ENCODE assay signal across 1 cellular context in the genomic region with DNA sequence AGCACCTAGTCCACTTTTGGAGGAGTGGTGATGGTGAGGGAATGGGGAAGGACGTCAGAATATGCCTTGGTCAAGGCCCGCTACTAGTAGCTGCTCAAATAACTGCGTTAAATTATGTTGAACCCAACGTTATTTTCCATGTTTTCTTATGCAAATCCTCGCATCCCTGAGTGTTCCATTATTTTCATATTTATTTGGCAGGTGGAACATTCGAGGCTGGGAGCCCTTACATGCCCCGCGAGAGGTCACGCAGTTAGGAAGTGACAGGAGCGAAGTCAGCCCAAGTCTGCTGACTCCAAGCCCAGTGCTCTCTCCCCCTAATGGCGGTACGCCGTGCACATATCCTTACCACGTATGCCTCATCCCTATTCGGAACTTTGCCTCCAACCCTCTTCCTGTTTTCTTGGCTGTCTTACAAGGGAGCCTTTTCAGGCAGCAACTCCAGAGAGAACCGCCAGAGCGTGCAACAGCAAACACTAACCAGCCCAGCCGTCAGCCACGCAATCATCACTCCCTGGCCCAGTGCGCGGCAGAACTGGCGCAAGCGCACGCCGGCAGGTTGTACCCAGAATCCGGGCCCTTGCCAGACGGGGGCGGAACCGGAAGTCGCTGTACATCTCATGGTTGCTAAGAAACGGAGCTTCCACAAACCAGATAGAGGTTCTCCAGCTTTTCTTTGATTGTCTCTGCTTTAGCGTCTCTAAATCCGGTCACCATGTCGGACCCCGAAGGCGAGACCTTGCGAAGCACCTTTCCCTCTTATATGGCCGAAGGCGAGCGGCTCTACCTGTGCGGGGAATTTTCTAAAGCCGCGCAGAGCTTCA.
A peak's percentile ranks its signal among the peaks of the same experiment; 100 is the strongest.
TF ChIP-seq lines count a peak whose summit lies in the region.

TSS of gene ODAD4 (plus strand) at position 609 of the 824 bp plus-strand sequence. CDS start at position 716, 107 bp downstream.

TF ChIP-seq in K562, 482 proteins besides CTCF, POLR2A, EP300 and RAD21 (continued from another document and continues in another):
- TF ChIP-seq, protein P1, sequence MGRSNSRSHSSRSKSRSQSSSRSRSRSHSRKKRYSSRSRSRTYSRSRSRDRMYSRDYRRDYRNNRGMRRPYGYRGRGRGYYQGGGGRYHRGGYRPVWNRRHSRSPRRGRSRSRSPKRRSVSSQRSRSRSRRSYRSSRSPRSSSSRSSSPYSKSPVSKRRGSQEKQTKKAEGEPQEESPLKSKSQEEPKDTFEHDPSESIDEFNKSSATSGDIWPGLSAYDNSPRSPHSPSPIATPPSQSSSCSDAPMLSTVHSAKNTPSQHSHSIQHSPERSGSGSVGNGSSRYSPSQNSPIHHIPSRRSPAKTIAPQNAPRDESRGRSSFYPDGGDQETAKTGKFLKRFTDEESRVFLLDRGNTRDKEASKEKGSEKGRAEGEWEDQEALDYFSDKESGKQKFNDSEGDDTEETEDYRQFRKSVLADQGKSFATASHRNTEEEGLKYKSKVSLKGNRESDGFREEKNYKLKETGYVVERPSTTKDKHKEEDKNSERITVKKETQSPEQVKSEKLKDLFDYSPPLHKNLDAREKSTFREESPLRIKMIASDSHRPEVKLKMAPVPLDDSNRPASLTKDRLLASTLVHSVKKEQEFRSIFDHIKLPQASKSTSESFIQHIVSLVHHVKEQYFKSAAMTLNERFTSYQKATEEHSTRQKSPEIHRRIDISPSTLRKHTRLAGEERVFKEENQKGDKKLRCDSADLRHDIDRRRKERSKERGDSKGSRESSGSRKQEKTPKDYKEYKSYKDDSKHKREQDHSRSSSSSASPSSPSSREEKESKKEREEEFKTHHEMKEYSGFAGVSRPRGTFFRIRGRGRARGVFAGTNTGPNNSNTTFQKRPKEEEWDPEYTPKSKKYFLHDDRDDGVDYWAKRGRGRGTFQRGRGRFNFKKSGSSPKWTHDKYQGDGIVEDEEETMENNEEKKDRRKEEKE (IDR thresholded peaks at IDR 0.05; ENCODE audit: borderline replicate concordance in 1 of 2, control insufficient read depth in 1 of 2, low read depth in 2 of 2, low read length in 1 of 2), result no peak
- TF ChIP-seq CBX2 (IDR thresholded peaks at IDR 0.05; ENCODE audit: insufficient read depth, low read length, poor library complexity, severe bottlenecking) (no peak), PHB2 (IDR thresholded peaks at IDR 0.05; ENCODE audit: low read depth) (no peak), RBM17 (IDR thresholded peaks at IDR 0.05; ENCODE audit: borderline replicate concordance, low read depth, low read length) (no peak), VEZF1 (CRISPR knock-in tag; IDR thresholded peaks at IDR 0.05) (0 out of 2 replicates have a peak, but pooled peaks have one; percentile 5), ZBTB7A (IDR thresholded peaks at IDR 0.05; ENCODE audit: borderline replicate concordance, control insufficient read depth, low read depth, low read length) (no peak), ZNF311 (CRISPR knock-in tag; IDR thresholded peaks at IDR 0.05) (no peak), KDM5B (IDR thresholded peaks at IDR 0.05; ENCODE audit: insufficient replicate concordance, low read depth, low read length) (peak; percentile 87), ZNF655 (CRISPR knock-in tag; IDR thresholded peaks at IDR 0.05) (no peak), ZNF274 (IDR thresholded peaks at IDR 0.05; ENCODE audit: borderline replicate concordance, low read depth, low read length) (no peak), ZNF318 (IDR thresholded peaks at IDR 0.05; ENCODE audit: borderline replicate concordance in 1 of 2, low read depth in 1 of 2) (no peak), ZNF507 (tag; conservative IDR thresholded peaks at IDR 0.05) (no peak), CBFB (CRISPR knock-in tag; IDR thresholded peaks at IDR 0.05) (no peak), HDAC8 (tag; IDR thresholded peaks at IDR 0.05) (no peak), ZC3H11A (IDR thresholded peaks at IDR 0.05; ENCODE audit: low read depth, low read length) (no peak), SIX5 (IDR thresholded peaks at IDR 0.05; ENCODE audit: borderline replicate concordance in 1 of 2, insufficient read depth in 1 of 2, low read depth in 1 of 2, low read length in 2 of 2) (no peak), ZNF354B (CRISPR knock-in tag; IDR thresholded peaks at IDR 0.05) (no peak), DEAF1 (CRISPR knock-in tag; IDR thresholded peaks at IDR 0.05) (no peak), ZNF830 (CRISPR knock-in tag; IDR thresholded peaks at IDR 0.05) (peak; percentile 77; the same call in 1 of the 2 replicates)
- TF ChIP-seq, protein P2, sequence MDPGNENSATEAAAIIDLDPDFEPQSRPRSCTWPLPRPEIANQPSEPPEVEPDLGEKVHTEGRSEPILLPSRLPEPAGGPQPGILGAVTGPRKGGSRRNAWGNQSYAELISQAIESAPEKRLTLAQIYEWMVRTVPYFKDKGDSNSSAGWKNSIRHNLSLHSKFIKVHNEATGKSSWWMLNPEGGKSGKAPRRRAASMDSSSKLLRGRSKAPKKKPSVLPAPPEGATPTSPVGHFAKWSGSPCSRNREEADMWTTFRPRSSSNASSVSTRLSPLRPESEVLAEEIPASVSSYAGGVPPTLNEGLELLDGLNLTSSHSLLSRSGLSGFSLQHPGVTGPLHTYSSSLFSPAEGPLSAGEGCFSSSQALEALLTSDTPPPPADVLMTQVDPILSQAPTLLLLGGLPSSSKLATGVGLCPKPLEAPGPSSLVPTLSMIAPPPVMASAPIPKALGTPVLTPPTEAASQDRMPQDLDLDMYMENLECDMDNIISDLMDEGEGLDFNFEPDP (CRISPR knock-in tag; IDR thresholded peaks at IDR 0.05), result no peak
- TF ChIP-seq, protein P3, sequence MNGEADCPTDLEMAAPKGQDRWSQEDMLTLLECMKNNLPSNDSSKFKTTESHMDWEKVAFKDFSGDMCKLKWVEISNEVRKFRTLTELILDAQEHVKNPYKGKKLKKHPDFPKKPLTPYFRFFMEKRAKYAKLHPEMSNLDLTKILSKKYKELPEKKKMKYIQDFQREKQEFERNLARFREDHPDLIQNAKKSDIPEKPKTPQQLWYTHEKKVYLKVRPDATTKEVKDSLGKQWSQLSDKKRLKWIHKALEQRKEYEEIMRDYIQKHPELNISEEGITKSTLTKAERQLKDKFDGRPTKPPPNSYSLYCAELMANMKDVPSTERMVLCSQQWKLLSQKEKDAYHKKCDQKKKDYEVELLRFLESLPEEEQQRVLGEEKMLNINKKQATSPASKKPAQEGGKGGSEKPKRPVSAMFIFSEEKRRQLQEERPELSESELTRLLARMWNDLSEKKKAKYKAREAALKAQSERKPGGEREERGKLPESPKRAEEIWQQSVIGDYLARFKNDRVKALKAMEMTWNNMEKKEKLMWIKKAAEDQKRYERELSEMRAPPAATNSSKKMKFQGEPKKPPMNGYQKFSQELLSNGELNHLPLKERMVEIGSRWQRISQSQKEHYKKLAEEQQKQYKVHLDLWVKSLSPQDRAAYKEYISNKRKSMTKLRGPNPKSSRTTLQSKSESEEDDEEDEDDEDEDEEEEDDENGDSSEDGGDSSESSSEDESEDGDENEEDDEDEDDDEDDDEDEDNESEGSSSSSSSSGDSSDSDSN (IDR thresholded peaks at IDR 0.05; ENCODE audit: borderline replicate concordance in 1 of 2, low read depth in 2 of 2, low read length in 2 of 2), result no peak
- TF ChIP-seq, protein P4, sequence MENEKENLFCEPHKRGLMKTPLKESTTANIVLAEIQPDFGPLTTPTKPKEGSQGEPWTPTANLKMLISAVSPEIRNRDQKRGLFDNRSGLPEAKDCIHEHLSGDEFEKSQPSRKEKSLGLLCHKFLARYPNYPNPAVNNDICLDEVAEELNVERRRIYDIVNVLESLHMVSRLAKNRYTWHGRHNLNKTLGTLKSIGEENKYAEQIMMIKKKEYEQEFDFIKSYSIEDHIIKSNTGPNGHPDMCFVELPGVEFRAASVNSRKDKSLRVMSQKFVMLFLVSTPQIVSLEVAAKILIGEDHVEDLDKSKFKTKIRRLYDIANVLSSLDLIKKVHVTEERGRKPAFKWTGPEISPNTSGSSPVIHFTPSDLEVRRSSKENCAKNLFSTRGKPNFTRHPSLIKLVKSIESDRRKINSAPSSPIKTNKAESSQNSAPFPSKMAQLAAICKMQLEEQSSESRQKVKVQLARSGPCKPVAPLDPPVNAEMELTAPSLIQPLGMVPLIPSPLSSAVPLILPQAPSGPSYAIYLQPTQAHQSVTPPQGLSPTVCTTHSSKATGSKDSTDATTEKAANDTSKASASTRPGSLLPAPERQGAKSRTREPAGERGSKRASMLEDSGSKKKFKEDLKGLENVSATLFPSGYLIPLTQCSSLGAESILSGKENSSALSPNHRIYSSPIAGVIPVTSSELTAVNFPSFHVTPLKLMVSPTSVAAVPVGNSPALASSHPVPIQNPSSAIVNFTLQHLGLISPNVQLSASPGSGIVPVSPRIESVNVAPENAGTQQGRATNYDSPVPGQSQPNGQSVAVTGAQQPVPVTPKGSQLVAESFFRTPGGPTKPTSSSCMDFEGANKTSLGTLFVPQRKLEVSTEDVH (IDR thresholded peaks at IDR 0.05; ENCODE audit: low read depth, partially characterized antibody), result peak; percentile 62
